1 cellular context compared by ENCODE assay signal in genomic region chr6:606829-607379, GRCh38.
A peak's percentile ranks its signal among the peaks of the same experiment; 100 is the strongest.
TF ChIP-seq lines count a peak whose summit lies in the region.

No MANE protein-coding gene starts in this region.

TF ChIP-seq in K562, 482 proteins besides CTCF, POLR2A, EP300 and RAD21 (continued from another document and continues in another):
- no peak for TF ChIP-seq WHSC1 (IDR thresholded peaks at IDR 0.05; ENCODE audit: low read length)
- no peak for TF ChIP-seq TCF3 (CRISPR knock-in tag; IDR thresholded peaks at IDR 0.05)
- TF ChIP-seq TEAD4 (IDR thresholded peaks at IDR 0.05; ENCODE audit: low read length) = peak; percentile 22; the same call in 1 of the 2 replicates
- TF ChIP-seq TEAD4 (CRISPR knock-in tag; IDR thresholded peaks at IDR 0.05; ENCODE audit: borderline replicate concordance) = no peak
- TF ChIP-seq ZNF124 (CRISPR knock-in tag; IDR thresholded peaks at IDR 0.05) = no peak
- TF ChIP-seq KDM2B (CRISPR knock-in tag; IDR thresholded peaks at IDR 0.05) = no peak
- no peak for TF ChIP-seq ZNF639 (CRISPR knock-in tag; conservative IDR thresholded peaks at IDR 0.05 in 1 of 2, IDR thresholded peaks at IDR 0.05 in 1 of 2)
- no peak for TF ChIP-seq ETV5 (CRISPR knock-in tag; IDR thresholded peaks at IDR 0.05; ENCODE audit: low read depth)
- no peak for TF ChIP-seq FOXO4 (CRISPR knock-in tag; IDR thresholded peaks at IDR 0.05)
- TF ChIP-seq TCF7L2 (IDR thresholded peaks at IDR 0.05; ENCODE audit: low read depth, low read length) = no peak
- no peak for TF ChIP-seq ZNF175 (CRISPR knock-in tag; IDR thresholded peaks at IDR 0.05; ENCODE audit: low read depth)
- no peak for TF ChIP-seq SMAD1 (IDR thresholded peaks at IDR 0.05; ENCODE audit: low read depth, low read length, partially characterized antibody)
- no peak for TF ChIP-seq FOXJ3 (CRISPR knock-in tag; IDR thresholded peaks at IDR 0.05)
- no peak for TF ChIP-seq MGA (IDR thresholded peaks at IDR 0.05)
- TF ChIP-seq DLX4 (CRISPR knock-in tag; IDR thresholded peaks at IDR 0.05) = no peak
- TF ChIP-seq TRIM25 (IDR thresholded peaks at IDR 0.05; ENCODE audit: borderline replicate concordance) = no peak
- no peak for TF ChIP-seq RBM25 (IDR thresholded peaks at IDR 0.05; ENCODE audit: low read depth, low read length, severe bottlenecking)
- TF ChIP-seq ETS2 (tag; IDR thresholded peaks at IDR 0.05; ENCODE audit: borderline replicate concordance, poor library complexity, severe bottlenecking) = no peak
- no peak for TF ChIP-seq ZNF707 (CRISPR knock-in tag; conservative IDR thresholded peaks at IDR 0.05)
- no peak for TF ChIP-seq ZZZ3 (IDR thresholded peaks at IDR 0.05)
- no peak for TF ChIP-seq HINFP (tag; conservative IDR thresholded peaks at IDR 0.05; ENCODE audit: low read depth)
- no peak for TF ChIP-seq ZNF143 (CRISPR knock-in tag; IDR thresholded peaks at IDR 0.05)
- no peak for TF ChIP-seq AFF1 (IDR thresholded peaks at IDR 0.05; ENCODE audit: low read depth in 1 of 2, partially characterized antibody in 2 of 2)
- TF ChIP-seq RB1 (IDR thresholded peaks at IDR 0.05; ENCODE audit: low read depth) = no peak
- TF ChIP-seq CREBBP (IDR thresholded peaks at IDR 0.05; ENCODE audit: low read depth, low read length) = no peak
- no peak for TF ChIP-seq KLF16 (IDR thresholded peaks at IDR 0.05)
- no peak for TF ChIP-seq PHB (CRISPR knock-in tag; IDR thresholded peaks at IDR 0.05)
- no peak for TF ChIP-seq MBD2 (IDR thresholded peaks at IDR 0.05; ENCODE audit: borderline replicate concordance, low read depth)
- TF ChIP-seq HNRNPL (IDR thresholded peaks at IDR 0.05; ENCODE audit: low read depth, low read length) = no peak
